ENCODE assay signal across 21 cellular contexts in genomic region chr10:13079776-13080050, GRCh38. TPM values are rescaled to one million over a fixed set of nuclear protein-coding genes. Genes with fewer than 3 reads are reported as not detected.
DNase-seq lines count a peak whose midpoint lies in the region; ATAC-seq, FAIRE-seq and TF ChIP-seq lines count a peak whose summit lies in the region.
"Had no signal": no experiment of that assay in that cellular context is flagged by ENCODE, and none has a peak within 500 bp of the region (broad histone marks: within the 10 kb centered on the region; RNA-seq: fewer than 3 reads in every experiment).

No MANE protein-coding gene starts in this region.

- H2AFZ ChIP-seq in hepatocyte = peak overlapping the region; percentile 76

- ATAC-seq in HG03196 (IDR thresholded peaks at IDR 0.05; ENCODE audit: unreplicated experiment) (no peak), GM19328 (IDR thresholded peaks at IDR 0.05; ENCODE audit: unreplicated experiment) (no peak)
- ATAC-seq: CD8-positive, alpha-beta T cell; HCT116 had no signal

- peaks cover 9% of the 10 kb centered on the region for H3K9me3 ChIP-seq in SJSA1 (replicated peaks)
- H3K9me3 ChIP-seq in hepatocyte (ENCODE audit: low read depth) = no peaks in the 10 kb centered on the region

- no peak for TF ChIP-seq CTCF in hepatocyte (IDR thresholded peaks at IDR 0.05; ENCODE audit: poor library complexity)

- H3K4me2 ChIP-seq in hepatocyte = peak overlapping the region; percentile 70
- H3K4me2 ChIP-seq: BLaER1, SK-N-SH had no signal

- H3K36me3 ChIP-seq in SJSA1 (no peaks in the 10 kb centered on the region), hepatocyte (replicated peaks; ENCODE audit: insufficient read depth, low read depth) (no peaks in the 10 kb centered on the region)
- H3K36me3 ChIP-seq: BLaER1 had no signal

- H3K79me2 ChIP-seq in hepatocyte = no peaks in the 10 kb centered on the region

- H3K4me3 ChIP-seq in SJSA1 (no peak overlapping the region), hepatocyte (no peak overlapping the region)
- H3K4me3 ChIP-seq: BLaER1 had no signal

- DNase-seq in NCI-H82 (lab: John Stamatoyannopoulos, UW) (peak; percentile 4), NCI-H82 treated with DMSO at 0.1 percent for 48 hours (lab: John Stamatoyannopoulos, UW; ENCODE audit: unreplicated experiment) (no peak), SJSA1 (ENCODE audit: low read depth in 1 of 2, low spot score in 2 of 2) (no peak), hepatocyte (ENCODE audit: low spot score) (peak; percentile 83), urothelium cell line (ENCODE audit: low spot score) (peak; percentile 80), HT-29 (ENCODE audit: low spot score) (no peak)
- DNase-seq: Calu3; CD8-positive, alpha-beta T cell; KG1; NCI-H1092 treated with DMSO at 0.1 percent for 48 hours; NCI-H146; NCI-H2029 treated with DMSO at 0.1 percent for 48 hours; NCI-H446 treated with DMSO at 0.1 percent for 48 hours; NCI-H748 treated with DMSO at 0.1 percent for 48 hours; SHP77; SK-N-SH had no signal

- H3K27me3 ChIP-seq in SJSA1 (replicated peaks) (no peaks in the 10 kb centered on the region), hepatocyte (no peaks in the 10 kb centered on the region)
- H3K27me3 ChIP-seq: BLaER1 had no signal

- 0% methylated on average over 2 of the region's 2 CpGs for WGBS in hepatocyte (ENCODE audit: low lambda C conversion rate, missing lambda C conversion rate)

- peak overlapping the region; percentile 58; the same call in 1 of the 2 replicates for H3K27ac ChIP-seq in SJSA1
- peak overlapping the region; percentile 97 for H3K27ac ChIP-seq in hepatocyte
- H3K27ac ChIP-seq: BLaER1 had no signal

- H3K9me2 ChIP-seq in hepatocyte (replicated peaks; ENCODE audit: insufficient read depth) = no peaks in the 10 kb centered on the region
- H3K9me2 ChIP-seq: SK-N-SH had no signal

- peaks cover 2% of the 10 kb centered on the region; the same call in 1 of the 2 replicates for H3K4me1 ChIP-seq in SJSA1 (replicated peaks)
- peaks cover 31% of the 10 kb centered on the region for H3K4me1 ChIP-seq in hepatocyte (ENCODE audit: insufficient read depth)
- H3K4me1 ChIP-seq: BLaER1 had no signal

- no peak for FAIRE-seq in urothelium cell line (lab: Jason Lieb, UNC)
- FAIRE-seq: A204.1 had no signal

- H4K20me1 ChIP-seq in hepatocyte (ENCODE audit: insufficient read depth, poor library complexity, severe bottlenecking) = no peaks in the 10 kb centered on the region
- H4K20me1 ChIP-seq: BLaER1 had no signal

RNA-seq across cellular contexts. Expression of gene OPTN, which starts 20.2 kb away (rescaled TPM):
- 39.7 and 52.0 TPM in 2 replicates for total RNA-seq in SJSA1 (2014; rRNA removed; shearing (Covaris generic))
- 48.7 and 51.0 TPM in 2 replicates for total RNA-seq in hepatocyte
- 79.4 and 84.6 TPM in 2 replicates for polyA plus RNA-seq in hepatocyte
- 20.3 and 21.2 TPM in 2 replicates for total RNA-seq in HT-29 (2014; rRNA removed; shearing (Covaris generic))

Comparison
In these comparisons a context has a peak if more than half of its experiments do, and no peak if none do; other contexts are left out.
1. DNase-seq: peak in NCI-H82 (single experiment), hepatocyte (single experiment) and urothelium cell line (single experiment); none in NCI-H82 treated with DMSO at 0.1 percent for 48 hours (single experiment), SJSA1 (0 of 2) and HT-29 (single experiment).